In genomic region chr9:98284754-98285153, GRCh38 we compare ENCODE assay signal across 20 cellular contexts. TPM values are rescaled to one million over a fixed set of nuclear protein-coding genes. Genes with fewer than 3 reads are reported as not detected.
DNase-seq lines count a peak whose midpoint lies in the region; ATAC-seq and TF ChIP-seq lines count a peak whose summit lies in the region.
"Had no signal": no experiment of that assay in that cellular context is flagged by ENCODE, and none has a peak within 500 bp of the region (broad histone marks: within the 10 kb centered on the region; RNA-seq: fewer than 3 reads in every experiment).

No MANE protein-coding gene starts in this region.

- DNase-seq in SK-N-SH, result no peak
- DNase-seq in left kidney (ENCODE audit: low read depth, low spot score), result peak; percentile 27
- no peak for DNase-seq in neuronal stem cell (ENCODE audit: low spot score)
- DNase-seq in NCI-H2196 treated with DMSO at 0.1 percent for 48 hours (lab: John Stamatoyannopoulos, UW; ENCODE audit: unreplicated experiment), result no peak
- no peak for DNase-seq in stimulated activated effector memory CD8-positive, alpha-beta T cell treated with anti-CD3 and anti-CD28 coated beads, Interleukin-12 subunit alpha, Interleukin-12 subunit beta, amount 100 ng/mL, for 72 hours (ENCODE audit: low spot score in 2 of 2)
- no peak for DNase-seq in NCI-H774 (lab: John Stamatoyannopoulos, UW)
- DNase-seq: Caco-2; CD4-positive, CD25-positive, alpha-beta regulatory T cell; CD8-positive, alpha-beta T cell; DMS 273 treated with DMSO at 0.1 percent for 48 hours; DMS79; GF-D8; GM23248 had no signal

- no peak overlapping the region for H2BK5ac ChIP-seq in neuronal stem cell (ENCODE audit: low read length)

- no peak overlapping the region for H2AFZ ChIP-seq in SK-N-SH (ENCODE audit: low read depth)
- H2AFZ ChIP-seq in neuronal stem cell (ENCODE audit: low read length), result no peak overlapping the region
- H2AFZ ChIP-seq: GM23248 had no signal

- no peak overlapping the region for H3K4me3 ChIP-seq in SK-N-SH (ENCODE audit: low read depth in 2 of 2, low read length in 1 of 2)
- no peak overlapping the region for H3K4me3 ChIP-seq in neuronal stem cell (ENCODE audit: low read length in 2 of 2)
- H3K4me3 ChIP-seq: BLaER1, GM23248 had no signal

- H3K4ac ChIP-seq in neuronal stem cell (ENCODE audit: low read length), result no peak overlapping the region

- no peaks in the 10 kb centered on the region for H3K36me3 Mint-ChIP-seq in stimulated activated effector memory CD8-positive, alpha-beta T cell treated with anti-CD3 and anti-CD28 coated beads, Interleukin-12 subunit alpha, Interleukin-12 subunit beta, amount 100 ng/mL, for 72 hours
- H3K36me3 Mint-ChIP-seq: CD4-positive, CD25-positive, alpha-beta regulatory T cell; CD8-positive, alpha-beta T cell had no signal

- H3K27ac ChIP-seq in SK-N-SH (ENCODE audit: low read depth in 2 of 2, low read length in 1 of 2), result no peak overlapping the region
- H3K27ac ChIP-seq in neuronal stem cell (replicated peaks; ENCODE audit: low read length), result no peak overlapping the region
- H3K27ac ChIP-seq: 22Rv1, BLaER1, C4-2B, GM23248 had no signal

- peaks cover 15% of the 10 kb centered on the region; the same call in 1 of the 2 replicates for H3K27me3 ChIP-seq in SK-N-SH (ENCODE audit: insufficient read depth)
- peaks cover 0 to 12% (median 0%) of the 10 kb centered on the region in 3 experiments for H3K27me3 ChIP-seq in neuronal stem cell (ENCODE audit: control insufficient read depth in 3 of 3, insufficient read depth in 3 of 3, low read depth in 1 of 3, low read length in 3 of 3)
- H3K27me3 ChIP-seq: BLaER1 had no signal

- no peak overlapping the region for H2BK15ac ChIP-seq in neuronal stem cell (ENCODE audit: low read length)

- H3K36me3 ChIP-seq in SK-N-SH (replicated peaks in 1 of 2; ENCODE audit: control insufficient read depth in 1 of 2, insufficient read depth in 2 of 2, low read length in 1 of 2), result no peaks in the 10 kb centered on the region
- no peaks in the 10 kb centered on the region for H3K36me3 ChIP-seq in neuronal stem cell (replicated peaks in 1 of 2; ENCODE audit: control insufficient read depth in 2 of 2, insufficient read depth in 2 of 2, low read length in 2 of 2)
- H3K36me3 ChIP-seq: BLaER1 had no signal

- H3K9ac ChIP-seq in SK-N-SH (no peak overlapping the region), neuronal stem cell (ENCODE audit: low read depth, low read length, poor library complexity) (no peak overlapping the region)
- H3K9ac ChIP-seq: BLaER1, GM23248 had no signal

- ATAC-seq in SK-N-SH treated with all-trans-retinoic acid at 6 μM for 48 hours, result no peak
- no peak for ATAC-seq in stimulated activated effector memory CD8-positive, alpha-beta T cell treated with anti-CD3 and anti-CD28 coated beads, Interleukin-12 subunit alpha, Interleukin-12 subunit beta, amount 100 ng/mL, for 72 hours
- ATAC-seq: CD8-positive, alpha-beta T cell had no signal

- no peak overlapping the region for H3K14ac ChIP-seq in neuronal stem cell (ENCODE audit: low read length)

- H3K9me3 ChIP-seq in SK-N-SH (no peaks in the 10 kb centered on the region), neuronal stem cell (replicated peaks in 1 of 2; ENCODE audit: control insufficient read depth in 2 of 2, insufficient read depth in 1 of 2, low read depth in 1 of 2, low read length in 2 of 2) (no peaks in the 10 kb centered on the region)
- H3K9me3 ChIP-seq: BLaER1, Caco-2 had no signal

- H3K27ac Mint-ChIP-seq in stimulated activated effector memory CD8-positive, alpha-beta T cell treated with anti-CD3 and anti-CD28 coated beads, Interleukin-12 subunit alpha, Interleukin-12 subunit beta, amount 100 ng/mL, for 72 hours, result no peak overlapping the region
- H3K27ac Mint-ChIP-seq: B cell; CD4-positive, CD25-positive, alpha-beta regulatory T cell; CD8-positive, alpha-beta T cell; H9 had no signal

- no peaks in the 10 kb centered on the region for H3F3A ChIP-seq in SK-N-SH (replicated peaks; ENCODE audit: insufficient read depth)

- no peak overlapping the region for H3K4me3 Mint-ChIP-seq in stimulated activated effector memory CD8-positive, alpha-beta T cell treated with anti-CD3 and anti-CD28 coated beads, Interleukin-12 subunit alpha, Interleukin-12 subunit beta, amount 100 ng/mL, for 72 hours
- H3K4me3 Mint-ChIP-seq: B cell; CD4-positive, CD25-positive, alpha-beta regulatory T cell; CD8-positive, alpha-beta T cell; H9 had no signal

- no peak for TF ChIP-seq EP300 in SK-N-SH (IDR thresholded peaks at IDR 0.05; ENCODE audit: borderline replicate concordance in 1 of 2, low read depth in 1 of 2, low read length in 1 of 2)

- no peak overlapping the region for H2BK12ac ChIP-seq in neuronal stem cell (ENCODE audit: low read length)

- no peak overlapping the region for H3K18ac ChIP-seq in neuronal stem cell (ENCODE audit: low read length)

- H3K23ac ChIP-seq in neuronal stem cell (ENCODE audit: low read depth, low read length, poor library complexity), result no peak overlapping the region

- no peaks in the 10 kb centered on the region for H3K4me1 Mint-ChIP-seq in stimulated activated effector memory CD8-positive, alpha-beta T cell treated with anti-CD3 and anti-CD28 coated beads, Interleukin-12 subunit alpha, Interleukin-12 subunit beta, amount 100 ng/mL, for 72 hours
- H3K4me1 Mint-ChIP-seq: B cell; CD4-positive, CD25-positive, alpha-beta regulatory T cell had no signal

- POLR2A ChIA-PET in SK-N-SH (lab: Yijun Ruan, JAX), result interaction anchor here (0.5 kb wide), 1 partner anchor 28 kb away, joined by 10 read pairs; no protein-coding TSS in a partner anchor

- H3K4me1 ChIP-seq in SK-N-SH (ENCODE audit: control insufficient read depth in 1 of 2, insufficient read depth in 2 of 2, low read depth in 1 of 2, low read length in 1 of 2), result peaks cover 0 to 18% of the 10 kb centered on the region in 2 experiments; a peak in 2 of 4 replicates
- H3K4me1 ChIP-seq in neuronal stem cell (ENCODE audit: control insufficient read depth in 2 of 2, insufficient read depth in 1 of 2, low read depth in 1 of 2, low read length in 2 of 2), result peaks cover 5 to 19% of the 10 kb centered on the region in 2 donors
- H3K4me1 ChIP-seq: BLaER1 had no signal

- H2AK5ac ChIP-seq in neuronal stem cell (ENCODE audit: low read depth, low read length), result no peak overlapping the region

- no peak overlapping the region for H2BK120ac ChIP-seq in neuronal stem cell (ENCODE audit: low read depth, low read length)

- no peaks in the 10 kb centered on the region for H3K9me2 ChIP-seq in SK-N-SH

- 17% methylated on average over 1 of the region's 3 CpGs for WGBS in SK-N-SH (ENCODE audit: low lambda C conversion rate)
- WGBS in neuronal stem cell (ENCODE audit: extremely low coverage in 2 of 2, insufficient read length in 2 of 2, insufficient replicate concordance in 1 of 2), 2 donors, result no CpG with 5 or more reads among the region's 3 CpGs

- H3K79me1 ChIP-seq in neuronal stem cell (ENCODE audit: low read depth, low read length), result no peaks in the 10 kb centered on the region

- H3K4me2 ChIP-seq in SK-N-SH, result no peak overlapping the region
- H3K4me2 ChIP-seq in neuronal stem cell (ENCODE audit: insufficient read depth, low read length, poor library complexity, severe bottlenecking), result no peak overlapping the region
- H3K4me2 ChIP-seq: BLaER1 had no signal

- no peak for TF ChIP-seq RAD21 in SK-N-SH (IDR thresholded peaks at IDR 0.05; ENCODE audit: low read length)

- H4K20me1 ChIP-seq in SK-N-SH (ENCODE audit: insufficient read depth), result no peaks in the 10 kb centered on the region
- H4K20me1 ChIP-seq: BLaER1 had no signal

- no peak for TF ChIP-seq CTCF in SK-N-SH (IDR thresholded peaks at IDR 0.05)

- H3K9me3 Mint-ChIP-seq in stimulated activated effector memory CD8-positive, alpha-beta T cell treated with anti-CD3 and anti-CD28 coated beads, Interleukin-12 subunit alpha, Interleukin-12 subunit beta, amount 100 ng/mL, for 72 hours, result no peaks in the 10 kb centered on the region
- H3K9me3 Mint-ChIP-seq: CD4-positive, CD25-positive, alpha-beta regulatory T cell; CD8-positive, alpha-beta T cell; H9 had no signal

- H4K8ac ChIP-seq in neuronal stem cell (ENCODE audit: low read depth, low read length), result peak overlapping the region; percentile 68

- CTCF ChIA-PET in SK-N-SH (lab: Yijun Ruan, JAX), result interaction anchor here (1.7 to 3.1 kb wide), 2 partner anchors 31 to 361 kb away, joined by 4 to 13 read pairs; no protein-coding TSS in a partner anchor

- H4K91ac ChIP-seq in neuronal stem cell (ENCODE audit: low read depth, low read length, poor library complexity), result no peak overlapping the region

- no peaks in the 10 kb centered on the region for H3K79me2 ChIP-seq in SK-N-SH (ENCODE audit: insufficient read depth)

TF ChIP-seq in SK-N-SH treated with all-trans-retinoic acid at 6 μM for 48 hours, 23 proteins besides CTCF, POLR2A, EP300 and RAD21 (continues in another document):
- TF ChIP-seq CSDC2 (CRISPR knock-in tag; IDR thresholded peaks at IDR 0.05), result no peak
- TF ChIP-seq ESRRG (CRISPR knock-in tag; IDR thresholded peaks at IDR 0.05), result no peak

TF ChIP-seq in PFSK-1, 5 proteins besides CTCF, POLR2A, EP300 and RAD21 (continues in another document):
- no peak for TF ChIP-seq POLR2AphosphoS5 (IDR thresholded peaks at IDR 0.05; ENCODE audit: low read depth, low read length)

RNA-seq across cellular contexts. Expression of gene TBC1D2, which starts 29.3 kb away (rescaled TPM):
- 5.1 and 5.6 TPM in 2 replicates for polyA plus RNA-seq in SK-N-SH (2012; rRNA removed)
- polyA plus RNA-seq in SK-N-SH (2012; cell fraction: cytosol; rRNA removed), result 2.1 and 3.2 TPM in 2 replicates
- 9.4 and 10.6 TPM in 2 replicates for polyA plus RNA-seq in SK-N-SH (2012; cell fraction: nucleus; rRNA removed)
- 0.56 TPM for polyA plus RNA-seq in PFSK-1 (2012; ENCODE audit: insufficient read length, low read depth)
- 0.93 TPM for polyA plus RNA-seq in neuronal stem cell (2013, experiment 1 of 2)
- polyA plus RNA-seq in neuronal stem cell (2013, experiment 2 of 2), result 0.93 TPM
